ENCODE assay signal across 15 cellular contexts in genomic region chr18:478679-479078, GRCh38. TPM values are rescaled to one million over a fixed set of nuclear protein-coding genes. Genes with fewer than 3 reads are reported as not detected.
DNase-seq lines count a peak whose midpoint lies in the region; ATAC-seq lines count a peak whose summit lies in the region.
"Had no signal": no experiment of that assay in that cellular context is flagged by ENCODE, and none has a peak within 500 bp of the region (broad histone marks: within the 10 kb centered on the region; RNA-seq: fewer than 3 reads in every experiment).

No MANE protein-coding gene starts in this region.

- in situ Hi-C loops in KBM-7 (cut with MboI; ENCODE audit: low pct_unique_long_range_greater_than_20kb, low sequenced_read_pairs): no loop called here

- ATAC-seq in Right ventricle myocardium superior (ENCODE audit: poor library complexity): peak; percentile 33

- intact Hi-C loops in Right ventricle myocardium superior (cut with DNase I): no loop called here

- peak; percentile 37 for DNase-seq in EH (ENCODE audit: low read depth)
- peak; percentile 58 for DNase-seq in amniotic epithelial cell (ENCODE audit: low read depth)
- no peak for DNase-seq in Right ventricle myocardium superior
- DNase-seq in renal cortical epithelial cell (ENCODE audit: low read depth): peak; percentile 70
- DNase-seq in NCI-H2107 (lab: John Stamatoyannopoulos, UW): no peak
- DNase-seq in KBM-7: no peak
- DNase-seq in NCI-H2196 (lab: John Stamatoyannopoulos, UW; ENCODE audit: unreplicated experiment): no peak
- DNase-seq in stimulated activated CD4-positive, alpha-beta T cell treated with anti-CD3 and anti-CD28 coated beads, Interleukin-15, amount 100 ng/mL, for 24 hours: no peak
- DNase-seq: BE2C, DMS79 treated with DMSO at 0.1 percent for 48 hours, mammary epithelial cell, MG63, NCI-H2171, spleen, WERI-Rb-1 had no signal

RNA-seq across cellular contexts. Expression of gene COLEC12, which starts 21.8 kb away (rescaled TPM):
- total RNA-seq in Right ventricle myocardium superior (9.1 TPM), renal cortical epithelial cell (0.52 and 34.7 TPM in 2 replicates)

Comparison
In these comparisons a context has a peak if more than half of its experiments do, and no peak if none do; other contexts are left out.
1. DNase-seq: peak in EH (single experiment), amniotic epithelial cell (single experiment) and renal cortical epithelial cell (single experiment); none in Right ventricle myocardium superior (single experiment), NCI-H2107 (single experiment), KBM-7 (single experiment), NCI-H2196 (single experiment) and stimulated activated CD4-positive, alpha-beta T cell treated with anti-CD3 and anti-CD28 coated beads, Interleukin-15, amount 100 ng/mL, for 24 hours (single experiment).